ENCODE assay signal across 16 cellular contexts in the genomic region with DNA sequence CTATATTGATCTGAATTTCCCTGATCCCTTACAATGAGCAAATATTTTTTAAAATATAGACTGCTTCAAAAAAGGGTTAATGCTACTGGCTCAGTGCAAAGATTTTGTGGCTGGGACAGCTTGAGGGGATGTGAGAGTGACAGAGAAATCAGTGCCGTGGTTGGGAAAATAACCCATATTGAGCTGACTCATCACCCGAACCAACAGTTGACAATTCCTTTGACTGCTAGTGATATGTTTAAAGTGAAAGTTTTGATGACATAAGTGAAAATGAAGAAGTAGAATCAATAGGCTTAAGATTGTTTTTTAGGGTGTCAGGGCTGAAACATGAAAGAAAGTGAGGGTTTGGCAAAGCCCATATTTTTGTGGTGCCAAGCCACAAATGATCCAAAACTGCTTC.
DNase-seq lines count a peak whose midpoint lies in the region; ATAC-seq, FAIRE-seq and TF ChIP-seq lines count a peak whose summit lies in the region.
"Had no signal": no experiment of that assay in that cellular context is flagged by ENCODE, and none has a peak within 500 bp of the region (broad histone marks: within the 10 kb centered on the region; RNA-seq: fewer than 3 reads in every experiment).

No MANE protein-coding gene starts in this region.

- FAIRE-seq in RCC 7860 (lab: Jason Lieb, UNC), result peak; percentile 11
- FAIRE-seq: G401.6 had no signal

- no peaks in the 10 kb centered on the region for H3K27me3 Mint-ChIP-seq in mesothelial cell of epicardium (ENCODE audit: low read depth)
- H3K27me3 Mint-ChIP-seq: activated naive CD8-positive, alpha-beta T cell treated with anti-CD3 and anti-CD28 coated beads, Interleukin-2, amount 10 ng/mL, durations not matched to agents 7 days and 5 days had no signal

- DNase-seq in RCC 7860 (ENCODE audit: low spot score) (no peak), mesothelial cell of epicardium (ENCODE audit: low spot score in 2 of 2, unreplicated experiment in 2 of 2) (no peak), omental fat pad (ENCODE audit: low spot score) (no peak), occipital lobe (lab: John Stamatoyannopoulos, UW) (no peak), mesenteric fat pad (ENCODE audit: low spot score) (no peak)
- DNase-seq: activated naive CD8-positive, alpha-beta T cell treated with anti-CD3 and anti-CD28 coated beads, Interleukin-2, amount 10 ng/mL, durations not matched to agents 7 days and 5 days; body of pancreas; DMS 273 treated with DMSO at 0.1 percent for 48 hours; head of caudate nucleus; left lung; NCI-H187 treated with DMSO at 0.1 percent for 48 hours; retina had no signal

- H3K4me3 Mint-ChIP-seq in mesothelial cell of epicardium, result no peak overlapping the region
- H3K4me3 Mint-ChIP-seq: activated naive CD8-positive, alpha-beta T cell treated with anti-CD3 and anti-CD28 coated beads, Interleukin-2, amount 10 ng/mL, durations not matched to agents 7 days and 5 days had no signal

- no peak overlapping the region for H3K27ac Mint-ChIP-seq in mesothelial cell of epicardium
- H3K27ac Mint-ChIP-seq: activated naive CD8-positive, alpha-beta T cell treated with anti-CD3 and anti-CD28 coated beads, Interleukin-2, amount 10 ng/mL, durations not matched to agents 7 days and 5 days had no signal

- TF ChIP-seq CTCF in mesothelial cell of epicardium (IDR thresholded peaks at IDR 0.05; ENCODE audit: unreplicated experiment) (no peak), omental fat pad (IDR thresholded peaks at IDR 0.05) (no peak)

- peak; percentile 89 for ATAC-seq in GM18502 (IDR thresholded peaks at IDR 0.05; ENCODE audit: poor library complexity, unreplicated experiment)
- peak; percentile 50 for ATAC-seq in GM21381 (IDR thresholded peaks at IDR 0.05; ENCODE audit: unreplicated experiment)
- peak; percentile 67 for ATAC-seq in HG03103 (IDR thresholded peaks at IDR 0.05; ENCODE audit: low read depth, unreplicated experiment)
- no peak for ATAC-seq in omental fat pad (ENCODE audit: low FRiP score)
- ATAC-seq: body of pancreas, left lung had no signal

- H3K36me3 Mint-ChIP-seq in mesothelial cell of epicardium, result peaks cover 13% of the 10 kb centered on the region
- H3K36me3 Mint-ChIP-seq: activated naive CD8-positive, alpha-beta T cell treated with anti-CD3 and anti-CD28 coated beads, Interleukin-2, amount 10 ng/mL, durations not matched to agents 7 days and 5 days had no signal

- no peaks in the 10 kb centered on the region for H3K4me1 Mint-ChIP-seq in mesothelial cell of epicardium
- H3K4me1 Mint-ChIP-seq: activated naive CD8-positive, alpha-beta T cell treated with anti-CD3 and anti-CD28 coated beads, Interleukin-2, amount 10 ng/mL, durations not matched to agents 7 days and 5 days had no signal

- peaks cover 25% of the 10 kb centered on the region for H3K9me3 Mint-ChIP-seq in mesothelial cell of epicardium
